Comparison of ENCODE assay signal across 8 cellular contexts in genomic region chr20:45138451-45139300, GRCh38. TPM values are rescaled to one million over a fixed set of nuclear protein-coding genes. Genes with fewer than 3 reads are reported as not detected.
DNase-seq lines count a peak whose midpoint lies in the region; ATAC-seq and TF ChIP-seq lines count a peak whose summit lies in the region.

No MANE protein-coding gene starts in this region.

- DNase-seq in BE2C (peak; percentile 78), amniotic epithelial cell (ENCODE audit: low read depth) (peak; percentile 25), kidney glomerular epithelial cell (lab: John Stamatoyannopoulos, UW) (peak; percentile 16), HuH-7.5 (ENCODE audit: low spot score) (no peak)
- DNase-seq in stimulated activated CD8-positive, alpha-beta memory T cell treated with anti-CD3 and anti-CD28 coated beads, Interleukin-15, amount 100 ng/mL, for 24 hours (ENCODE audit: low read depth) = peak; percentile 54

- H3K36me3 ChIP-seq in BE2C (no peaks in the 10 kb centered on the region), HEK293 (ENCODE audit: control insufficient read depth in 2 of 2, insufficient read depth in 1 of 2, low read length in 2 of 2) (no peaks in the 10 kb centered on the region), SU-DHL-6 (ENCODE audit: low read length) (no peaks in the 10 kb centered on the region)

- POLR2A ChIA-PET in HEK293 (lab: Yijun Ruan, JAX) = no interaction called here

- no peaks in the 10 kb centered on the region for H3K79me2 ChIP-seq in SU-DHL-6 (ENCODE audit: insufficient read depth, low read length)

- no peaks in the 10 kb centered on the region for H3K9me3 ChIP-seq in BE2C
- no peaks in the 10 kb centered on the region for H3K9me3 ChIP-seq in HEK293 (ENCODE audit: control insufficient read depth, insufficient read depth, low read depth, low read length)
- no peaks in the 10 kb centered on the region for H3K9me3 ChIP-seq in SU-DHL-6 (ENCODE audit: insufficient read depth, low read length)

- H3K9ac ChIP-seq in SU-DHL-6 (ENCODE audit: low read length) = no peak overlapping the region

- no peaks in the 10 kb centered on the region for H3F3A ChIP-seq in SU-DHL-6 (ENCODE audit: insufficient read depth)

- H3K4me3 ChIP-seq in BE2C (ENCODE audit: low read depth, low read length) (no peak overlapping the region), HEK293 (ENCODE audit: low read depth, low read length) (no peak overlapping the region), SU-DHL-6 (ENCODE audit: insufficient read depth, low read length, poor library complexity, severe bottlenecking) (no peak overlapping the region)

- no peak overlapping the region for H3K27ac ChIP-seq in HEK293 (ENCODE audit: extremely low read depth, low read depth, low read length)
- no peak overlapping the region for H3K27ac ChIP-seq in SU-DHL-6 (ENCODE audit: low read depth, low read length)

- CTCF ChIA-PET in HEK293 (lab: Yijun Ruan, JAX) = interaction anchor here (0.6 to 3.2 kb wide), 40 partner anchors 7 to 632 kb away, joined by 3 to 55 read pairs (median 4); partner anchors contain the start of genes SEMG1 and SEMG2

- peak overlapping the region; percentile 28 for H2AFZ ChIP-seq in SU-DHL-6 (ENCODE audit: low read depth, low read length, severe bottlenecking)

- H4K20me1 ChIP-seq in SU-DHL-6 (ENCODE audit: low read depth, low read length) = no peaks in the 10 kb centered on the region

- peaks cover 11% of the 10 kb centered on the region for H3K27me3 ChIP-seq in BE2C
- no peaks in the 10 kb centered on the region for H3K27me3 ChIP-seq in SU-DHL-6 (ENCODE audit: low read length)

- H3K9me2 ChIP-seq in SU-DHL-6 (replicated peaks; ENCODE audit: insufficient read depth, low read length) = no peaks in the 10 kb centered on the region

- H3K4me2 ChIP-seq in SU-DHL-6 (ENCODE audit: low read depth, low read length, poor library complexity, severe bottlenecking) = peak overlapping the region; percentile 20

- peak; percentile 88 for TF ChIP-seq CTCF in BE2C (IDR thresholded peaks at IDR 0.05; ENCODE audit: low read depth, low read length)
- TF ChIP-seq CTCF in HEK293 (tag by site-specific recombination; IDR thresholded peaks at IDR 0.05) = peak; percentile 39; the same call in 1 of the 2 replicates
- peak; percentile 65 for TF ChIP-seq CTCF in SU-DHL-6 (IDR thresholded peaks at IDR 0.05; ENCODE audit: insufficient read depth, low read length, poor library complexity, severe bottlenecking)

- H3K4me1 ChIP-seq in BE2C (no peaks in the 10 kb centered on the region), HEK293 (ENCODE audit: control insufficient read depth, insufficient read depth, low read length) (no peaks in the 10 kb centered on the region)

- ATAC-seq in HG03159 (IDR thresholded peaks at IDR 0.05; ENCODE audit: unreplicated experiment) = no peak

TF ChIP-seq in HEK293, 187 proteins besides CTCF, POLR2A, EP300 and RAD21:
- peak; percentile 19; the same call in 1 of the 2 replicates for TF ChIP-seq PRDM10 (tag by site-specific recombination; IDR thresholded peaks at IDR 0.05)
- peak; percentile 45 for TF ChIP-seq SETDB1 (IDR thresholded peaks at IDR 0.05; ENCODE audit: insufficient read length, low read length)
- TF ChIP-seq ZNF654 (tag by site-specific recombination; IDR thresholded peaks at IDR 0.05; ENCODE audit: low read depth) = peak; percentile 55
- TF ChIP-seq ZNF138 (tag by site-specific recombination; IDR thresholded peaks at IDR 0.05; ENCODE audit: borderline replicate concordance) = no peak

RNA-seq across cellular contexts. Expression of gene WFDC12, which starts 14.4 kb away (rescaled TPM):
- not detected for polyA plus RNA-seq in BE2C (2012; ENCODE audit: insufficient read depth, insufficient read length, low read depth)

RNA-seq across cellular contexts. Expression of gene WFDC5, which starts 23.7 kb away (rescaled TPM):
- not detected for polyA plus RNA-seq in BE2C (2012; ENCODE audit: insufficient read depth, insufficient read length, low read depth)

RNA-seq across cellular contexts. Expression of gene PI3, which starts 36.0 kb away (rescaled TPM):
- polyA plus RNA-seq in BE2C (2012; ENCODE audit: insufficient read depth, insufficient read length, low read depth) = not detected

RNA-seq across cellular contexts. Expression of gene KCNS1, which starts 37.7 kb away (rescaled TPM):
- 0.23 TPM for polyA plus RNA-seq in BE2C (2012; ENCODE audit: insufficient read depth, insufficient read length, low read depth)
